8 cellular contexts compared by ENCODE assay signal in the genomic region with DNA sequence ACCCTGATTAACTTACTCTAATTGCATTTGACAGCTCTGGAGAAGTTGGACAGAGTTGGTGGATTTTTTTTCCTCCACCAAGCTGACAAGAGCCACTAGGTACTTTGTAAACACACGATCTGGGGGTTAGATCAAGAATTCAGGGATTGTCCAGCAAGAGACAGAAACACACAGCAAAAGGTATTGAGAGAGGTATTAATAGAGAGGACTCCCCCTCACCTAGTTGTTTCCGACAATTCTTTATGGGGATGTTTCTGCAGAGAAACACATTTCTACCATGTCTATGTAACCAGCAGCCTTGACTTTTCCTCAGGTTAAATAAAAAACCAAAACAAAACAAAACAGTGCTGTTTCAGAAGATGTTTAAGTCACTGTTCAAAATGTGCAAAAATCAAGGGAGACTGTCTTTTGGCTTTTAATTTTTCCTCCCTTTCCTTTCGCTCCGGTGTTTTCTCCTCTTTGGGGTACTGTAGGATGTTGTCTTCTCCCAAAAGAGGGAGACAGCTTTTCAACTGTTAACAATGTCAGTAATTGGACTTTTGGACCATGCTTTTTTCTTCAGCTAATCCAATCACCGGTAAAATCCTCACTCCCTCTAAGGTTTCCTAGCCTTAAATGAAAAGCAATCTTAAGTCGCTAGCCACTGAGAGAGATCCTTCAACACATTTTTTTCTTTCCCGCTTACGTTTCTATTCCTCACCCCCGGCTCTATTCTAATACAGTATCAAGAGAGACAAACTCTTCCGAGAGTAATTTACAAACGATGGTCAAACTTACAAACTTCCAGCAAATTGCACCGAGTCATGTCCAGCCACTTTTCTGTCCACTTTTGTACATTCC. TPM values are rescaled to one million over a fixed set of nuclear protein-coding genes. Genes with fewer than 3 reads are reported as not detected.
DNase-seq lines count a peak whose midpoint lies in the region; ATAC-seq, FAIRE-seq and TF ChIP-seq lines count a peak whose summit lies in the region.

No MANE protein-coding gene starts in this region.

- intact Hi-C loops in IMR-90 (cut with micrococcal nuclease) (loop anchor here (1.0 to 5.0 kb wide), 6 partner anchors 36 to 552 kb away; a partner anchor contains a TSS), K562 (cut with micrococcal nuclease) (loop anchor here (2.0 to 10.0 kb wide), 8 partner anchors 50 to 506 kb away; a partner anchor contains a TSS)

- no peak; the same call in 1 of the 2 replicates for TF ChIP-seq RAD21 in IMR-90 (IDR thresholded peaks at IDR 0.05; ENCODE audit: low read length)
- TF ChIP-seq RAD21 in K562 (CRISPR knock-in tag; conservative IDR thresholded peaks at IDR 0.05 in 1 of 2, IDR thresholded peaks at IDR 0.05 in 1 of 2): no peak

- CTCF ChIA-PET in AG04449 (lab: Yijun Ruan, JAX): interaction anchor here (0.6 to 5.6 kb wide), 107 partner anchors 8 to 551 kb away, joined by 3 to 57 read pairs (median 5); a partner anchor contains a TSS
- CTCF ChIA-PET in IMR-90 (lab: Yijun Ruan, JAX): interaction anchor here (0.5 to 5.1 kb wide), 54 partner anchors 10 to 564 kb away, joined by 3 to 34 read pairs (median 5); a partner anchor contains a TSS
- CTCF ChIA-PET in K562 (lab: Yijun Ruan, JAX; ENCODE audit: low intra/inter-chr PET ratio): interaction anchor here (0.6 to 3.0 kb wide), 7 partner anchors 85 to 507 kb away, joined by 3 to 41 read pairs (median 3); no protein-coding TSS in a partner anchor

- TF ChIP-seq POLR2A in IMR-90 (IDR thresholded peaks at IDR 0.05; ENCODE audit: low read depth, low read length) (no peak), K562 (conservative IDR thresholded peaks at IDR 0.05) (no peak)

- H3K9me1 ChIP-seq in IMR-90 (ENCODE audit: insufficient read depth, low read length) (peaks cover 7% of the 10 kb centered on the region), K562 (ENCODE audit: control insufficient read depth, insufficient read depth, low read length) (no peaks in the 10 kb centered on the region)

- H3K36me3 ChIP-seq in IMR-90 (ENCODE audit: control insufficient read depth, insufficient read depth, low read length) (peaks cover 2% of the 10 kb centered on the region), K562 (ENCODE audit: control insufficient read depth, insufficient read depth, low read length) (no peaks in the 10 kb centered on the region), subcutaneous abdominal adipose tissue (ENCODE audit: control insufficient read depth in 5 of 5, insufficient read depth in 5 of 5, low read length in 5 of 5) (no peaks in the 10 kb centered on the region)

- H2BK5ac ChIP-seq in IMR-90 (ENCODE audit: low read depth, low read length, poor library complexity, severe bottlenecking): peak overlapping the region; percentile 92

- no peak for TF ChIP-seq CTCF in AG04449 (IDR thresholded peaks at IDR 0.05; ENCODE audit: insufficient read depth, low read length, missing control alignments)
- no peak for TF ChIP-seq CTCF in IMR-90 (conservative IDR thresholded peaks at IDR 0.05; ENCODE audit: low read depth, low read length)
- no peak for TF ChIP-seq CTCF in K562 (IDR thresholded peaks at IDR 0.05 in 2 of 3, conservative IDR thresholded peaks at IDR 0.05 in 1 of 3; ENCODE audit: insufficient read depth in 2 of 3, low read depth in 1 of 3, low read length in 3 of 3)

- H4K91ac ChIP-seq in IMR-90 (ENCODE audit: insufficient read depth, low read depth, low read length): peak overlapping the region; percentile 84

- H3K4me2 ChIP-seq in IMR-90 (ENCODE audit: low read depth, low read length): peak overlapping the region; percentile 96
- peak overlapping the region; percentile 87 for H3K4me2 ChIP-seq in K562 (ENCODE audit: insufficient read depth, low read length)

- H3K23ac ChIP-seq in IMR-90 (ENCODE audit: low read depth, low read length): peak overlapping the region; percentile 95

- peak overlapping the region; percentile 93 for H3K4ac ChIP-seq in IMR-90 (ENCODE audit: low read depth, low read length)

- DNase-seq in AG04449 (ENCODE audit: low read depth, low spot score) (no peak), IMR-90 (no peak), K562 (ENCODE audit: extremely low read depth in 1 of 4, low spot score in 3 of 4) (no peak), kidney glomerular epithelial cell (lab: John Stamatoyannopoulos, UW) (peak; percentile 85), DMS153 (lab: John Stamatoyannopoulos, UW) (no peak)

- peaks cover 56% of the 10 kb centered on the region for H3K79me2 ChIP-seq in K562 (ENCODE audit: control insufficient read depth, insufficient read depth, low read length)

- dilution Hi-C loops in IMR-90 (cut with HindIII; ENCODE audit: low sequenced_read_pairs, unreplicated experiment): no loop called here

- FAIRE-seq in K562 (lab: Jason Lieb, UNC): no peak

- H2BK120ac ChIP-seq in IMR-90 (ENCODE audit: low read depth, low read length): peak overlapping the region; percentile 85

- no peaks in the 10 kb centered on the region for H3K27me3 ChIP-seq in IMR-90 (ENCODE audit: control insufficient read depth, insufficient read depth, low read length)
- H3K27me3 ChIP-seq in K562 (ENCODE audit: control insufficient read depth in 2 of 2, insufficient read depth in 2 of 2, low read length in 2 of 2): no peaks in the 10 kb centered on the region
- no peaks in the 10 kb centered on the region for H3K27me3 ChIP-seq in subcutaneous abdominal adipose tissue (ENCODE audit: control insufficient read depth in 5 of 5, insufficient read depth in 4 of 5, low read length in 5 of 5)

- H3K27ac ChIP-seq in IMR-90 (ENCODE audit: insufficient read depth, low read length) (peak overlapping the region; percentile 94), K562 (ENCODE audit: extremely low read depth, low read depth, low read length) (peak overlapping the region; percentile 59), subcutaneous abdominal adipose tissue (ENCODE audit: low read depth, low read length) (peak overlapping the region; percentile 96)

- ATAC-seq in IMR-90 (ENCODE audit: low read depth) (no peak), K562 (no peak), HG02840 (IDR thresholded peaks at IDR 0.05; ENCODE audit: low FRiP score, unreplicated experiment) (no peak), HG02938 (IDR thresholded peaks at IDR 0.05; ENCODE audit: unreplicated experiment) (no peak)

- in situ Hi-C loops in IMR-90 (cut with MboI; ENCODE audit: low sequenced_read_pairs) (loop anchor here (5.0 kb wide), 2 partner anchors 180 to 290 kb away; no protein-coding TSS in a partner anchor), K562 (cut with MboI) (loop anchor here (5.0 kb wide), 1 partner anchor 275 kb away; no protein-coding TSS in a partner anchor)

- no peak for TF ChIP-seq EP300 in K562 (IDR thresholded peaks at IDR 0.05; ENCODE audit: low read length)

- peaks cover 21 to 56% of the 10 kb centered on the region in 2 experiments; a peak in 3 of 4 replicates for H3K79me1 ChIP-seq in IMR-90 (ENCODE audit: low read depth in 1 of 2, low read length in 2 of 2)

- H3K9ac ChIP-seq in IMR-90 (ENCODE audit: low read depth, low read length): peak overlapping the region; percentile 95
- H3K9ac ChIP-seq in K562 (ENCODE audit: insufficient read depth in 1 of 2, low read depth in 2 of 2, low read length in 2 of 2): peak overlapping the region; percentile 61 to 92; a peak in 3 of 4 replicates
- H3K9ac ChIP-seq in subcutaneous abdominal adipose tissue (ENCODE audit: low read length in 5 of 5): peak overlapping the region; percentile 51 to 91 (median 89)

- H2AK9ac ChIP-seq in IMR-90 (replicated peaks; ENCODE audit: low read depth, low read length, poor library complexity): peak overlapping the region; percentile 80

- H3K9me3 ChIP-seq in IMR-90 (ENCODE audit: control insufficient read depth, insufficient read depth, low read length): no peaks in the 10 kb centered on the region
- H3K9me3 ChIP-seq in K562 (replicated peaks; ENCODE audit: control insufficient read depth, insufficient read depth, low read depth, low read length): no peaks in the 10 kb centered on the region
- no peaks in the 10 kb centered on the region for H3K9me3 ChIP-seq in subcutaneous abdominal adipose tissue (ENCODE audit: control insufficient read depth in 5 of 5, low read length in 5 of 5)

- whole genome bisulfite sequencing in IMR-90 (ENCODE audit: extremely low coverage in 2 of 2, insufficient read length in 1 of 2), 2 experiments: no CpG with 5 or more reads among the region's 12 CpGs
- WGBS in K562 (ENCODE audit: insufficient coverage, low coverage, missing lambda C conversion rate): 0% methylated on average over 12 of the region's 12 CpGs

- H3K4me1 ChIP-seq in IMR-90 (ENCODE audit: control insufficient read depth, insufficient read depth, low read length): peaks cover 14% of the 10 kb centered on the region
- H3K4me1 ChIP-seq in K562 (replicated peaks in 1 of 2; ENCODE audit: control insufficient read depth in 2 of 2, insufficient read depth in 2 of 2, low read length in 2 of 2): peaks cover 27 to 42% of the 10 kb centered on the region in 2 experiments
- peaks cover 16 to 50% (median 47%) of the 10 kb centered on the region in 5 donors for H3K4me1 ChIP-seq in subcutaneous abdominal adipose tissue (ENCODE audit: control insufficient read depth in 5 of 5, insufficient read depth in 5 of 5, low read length in 5 of 5)

- H2AFZ ChIP-seq in IMR-90 (replicated peaks; ENCODE audit: low read length, poor library complexity): peak overlapping the region; percentile 83
- peak overlapping the region; percentile 95 for H2AFZ ChIP-seq in K562 (ENCODE audit: low read depth, low read length)

- peak overlapping the region; percentile 77 for H2BK20ac ChIP-seq in IMR-90 (ENCODE audit: low read depth, low read length)

- H3K4me3 ChIP-seq in AG04449 (ENCODE audit: low read depth, low read length) (peak overlapping the region; percentile 81), IMR-90 (ENCODE audit: insufficient read depth, low read depth, low read length) (peak overlapping the region; percentile 92), K562 (peak overlapping the region; percentile 70), subcutaneous abdominal adipose tissue (ENCODE audit: low read depth in 1 of 5, low read length in 5 of 5) (peak overlapping the region; percentile 78 to 99 (median 81))

- H2AK5ac ChIP-seq in IMR-90 (ENCODE audit: low read depth, low read length): peak overlapping the region; percentile 80

- H2BK15ac ChIP-seq in IMR-90 (ENCODE audit: low read depth, low read length): peak overlapping the region; percentile 82

- H4K20me1 ChIP-seq in IMR-90 (ENCODE audit: insufficient read depth, low read length) (peaks cover 2% of the 10 kb centered on the region; the same call in 1 of the 2 replicates), K562 (replicated peaks; ENCODE audit: control insufficient read depth, insufficient read depth, low read length) (no peaks in the 10 kb centered on the region)

- peak overlapping the region; percentile 91 for H4K5ac ChIP-seq in IMR-90 (ENCODE audit: low read depth, low read length)

- H3K14ac ChIP-seq in IMR-90 (replicated peaks; ENCODE audit: low read depth, low read length): peak overlapping the region; percentile 91

- BruUV-seq in IMR-90 (replicated peaks; lab: Mats Ljungman, UMichigan) (TSS peak; percentile 77), K562 (replicated peaks; lab: Mats Ljungman, UMichigan) (TSS peak; percentile 81)

- peak overlapping the region; percentile 95 for H3K56ac ChIP-seq in IMR-90 (ENCODE audit: extremely low read depth, insufficient read depth, low read length)

- POLR2A ChIA-PET in AG04449 (lab: Yijun Ruan, JAX): interaction anchor here (0.8 to 2.0 kb wide), 9 partner anchors 31 to 252 kb away, joined by 3 to 10 read pairs (median 4); a partner anchor contains a TSS
- POLR2A ChIA-PET in IMR-90 (lab: Charles Lee; ENCODE audit: unreplicated experiment): interaction anchor here (1.0 to 1.2 kb wide), 3 partner anchors 99 to 286 kb away, joined by 3 read pairs; no protein-coding TSS in a partner anchor
- POLR2A ChIA-PET in K562 (lab: Yijun Ruan, JAX): interaction anchor here (0.6 to 3.2 kb wide), 12 partner anchors 10 to 1275 kb away, joined by 3 to 17 read pairs (median 4); no protein-coding TSS in a partner anchor

- peak overlapping the region; percentile 32 to 85 for H4K8ac ChIP-seq in IMR-90 (ENCODE audit: low read depth in 2 of 2, low read length in 2 of 2)

- peak overlapping the region; percentile 97 for H3K18ac ChIP-seq in IMR-90 (ENCODE audit: low read depth, low read length)

RNA-seq across cellular contexts. Expression of a gene that starts 0.6 kb away (rescaled TPM):
- 18.1 and 19.5 TPM in 2 replicates for total RNA-seq in IMR-90 (2012; rRNA removed)
- 15.0 and 18.6 TPM in 2 replicates for polyA plus RNA-seq in IMR-90 (2012; rRNA removed)
- 3.8 and 11.0 TPM in 2 replicates for polyA plus RNA-seq in IMR-90 (2012; cell fraction: cytosol; rRNA removed)
- polyA plus RNA-seq in IMR-90 (2012; cell fraction: nucleus; rRNA removed; ENCODE audit: low replicate concordance): 9.7 and 20.0 TPM in 2 replicates
- 8.1 and 14.3 TPM in 2 replicates for total RNA-seq in K562 (2011; cell fraction: chromatin; rRNA removed; ENCODE audit: low replicate concordance)
- total RNA-seq in K562 (2011; cell fraction: nucleolus; rRNA removed): 4.3 and 5.0 TPM in 2 replicates
- total RNA-seq in K562 (2011; cell fraction: nucleoplasm; rRNA removed): 6.5 and 8.2 TPM in 2 replicates
- total RNA-seq in K562 (2014; rRNA removed): 5.1 and 5.2 TPM in 2 replicates
- total RNA-seq in K562 (2014; rRNA removed; fragmentation: Illumina TruSeq; extraction: Trizol): 4.6 and 5.5 TPM in 2 replicates
- 5.7 and 6.0 TPM in 2 replicates for total RNA-seq in K562 (2015; rRNA removed; fragmentation: Illumina TruSeq; extraction: Trizol)
- 6.2 and 6.6 TPM in 2 replicates for total RNA-seq in K562 (2021)
- 4.0 and 4.2 TPM in 2 replicates for polyA plus RNA-seq in K562 (2011; rRNA removed)
- 3.8 and 5.5 TPM in 2 replicates for polyA plus RNA-seq in K562 (2011; cell fraction: cytosol; rRNA removed)
- polyA plus RNA-seq in K562 (2011; cell fraction: nucleus; rRNA removed): 3.6 and 6.4 TPM in 2 replicates
- polyA plus RNA-seq in K562 (2012): 4.9 and 7.6 TPM in 2 replicates
- polyA plus RNA-seq in K562 (2014; fragmentation: Illumina TruSeq; extraction: Trizol): 5.9 and 6.8 TPM in 2 replicates
- 1 to 10 TPM in 1 of 2 experiments, under 1 TPM in 1; 0.79 to 1.5 TPM for polyA plus RNA-seq in K562 (2014; fragmentation: Nextera tagmentation; extraction: Ambion mirVana)
- 3.2 and 4.8 TPM in 2 replicates for polyA plus RNA-seq in K562 (2014; rRNA removed)
- polyA minus RNA-seq in K562 (2011; rRNA and poly(A)+ RNA removed): 9.7 and 12.0 TPM in 2 replicates
- polyA minus RNA-seq in K562 (2011; cell fraction: cytosol; rRNA and poly(A)+ RNA removed): 3.5 and 4.2 TPM in 2 replicates
- polyA minus RNA-seq in K562 (2011; cell fraction: nucleus; rRNA and poly(A)+ RNA removed): 9.8 and 10.5 TPM in 2 replicates

RNA-seq across cellular contexts. Expression of a gene that starts 47.4 kb away (rescaled TPM):
- total RNA-seq in IMR-90 (2012; rRNA removed) (4.1 and 11.7 TPM in 2 replicates), K562 (2014; rRNA removed) (10.3 and 12.5 TPM in 2 replicates), K562 (2014; rRNA removed; fragmentation: Illumina TruSeq; extraction: Trizol) (24.5 and 36.9 TPM in 2 replicates), K562 (2015; rRNA removed; fragmentation: Illumina TruSeq; extraction: Trizol) (23.7 and 25.7 TPM in 2 replicates), K562 (2021) (16.2 and 16.5 TPM in 2 replicates)
- polyA plus RNA-seq in IMR-90 (2012; rRNA removed) (6.9 and 9.4 TPM in 2 replicates), K562 (2011; rRNA removed) (17.5 and 21.8 TPM in 2 replicates), K562 (2014; fragmentation: Illumina TruSeq; extraction: Trizol) (44.0 and 51.3 TPM in 2 replicates), K562 (2014; fragmentation: Nextera tagmentation; extraction: Ambion mirVana) (10 to 100 TPM; 23.7 to 24.7 TPM), K562 (2014; rRNA removed) (37.2 and 45.7 TPM in 2 replicates)
- 0.36 and 0.73 TPM in 2 replicates for polyA plus RNA-seq in IMR-90 (2012; cell fraction: cytosol; rRNA removed)
- polyA plus RNA-seq in IMR-90 (2012; cell fraction: nucleus; rRNA removed; ENCODE audit: low replicate concordance): 1.8 and 15.4 TPM in 2 replicates
- 16.2 and 95.5 TPM in 2 replicates for total RNA-seq in K562 (2011; cell fraction: chromatin; rRNA removed; ENCODE audit: low replicate concordance)
- 7.0 and 10.5 TPM in 2 replicates for total RNA-seq in K562 (2011; cell fraction: nucleolus; rRNA removed)
- total RNA-seq in K562 (2011; cell fraction: nucleoplasm; rRNA removed): 32.7 and 61.0 TPM in 2 replicates
- 1.9 and 5.6 TPM in 2 replicates for polyA plus RNA-seq in K562 (2011; cell fraction: cytosol; rRNA removed)
- 14.6 and 22.5 TPM in 2 replicates for polyA plus RNA-seq in K562 (2011; cell fraction: nucleus; rRNA removed)
- 19.3 and 21.7 TPM in 2 replicates for polyA plus RNA-seq in K562 (2012)
- polyA minus RNA-seq in K562 (2011; rRNA and poly(A)+ RNA removed): 19.2 and 20.1 TPM in 2 replicates
- 4.2 and 4.4 TPM in 2 replicates for polyA minus RNA-seq in K562 (2011; cell fraction: cytosol; rRNA and poly(A)+ RNA removed)
- polyA minus RNA-seq in K562 (2011; cell fraction: nucleus; rRNA and poly(A)+ RNA removed): 26.7 and 39.9 TPM in 2 replicates

RNA-seq across cellular contexts. Expression of a gene that starts 47.5 kb away (rescaled TPM):
- total RNA-seq in IMR-90 (2012; rRNA removed) (5.9 and 10.3 TPM in 2 replicates), K562 (2014; rRNA removed) (4.3 and 4.5 TPM in 2 replicates), K562 (2014; rRNA removed; fragmentation: Illumina TruSeq; extraction: Trizol) (10.4 and 11.5 TPM in 2 replicates), K562 (2015; rRNA removed; fragmentation: Illumina TruSeq; extraction: Trizol) (6.9 and 8.5 TPM in 2 replicates), K562 (2021) (7.7 and 8.0 TPM in 2 replicates)
- polyA plus RNA-seq in IMR-90 (2012; rRNA removed) (3.6 and 5.6 TPM in 2 replicates), K562 (2011; rRNA removed) (10.5 and 14.8 TPM in 2 replicates), K562 (2014; fragmentation: Illumina TruSeq; extraction: Trizol) (10.5 and 11.8 TPM in 2 replicates), K562 (2014; fragmentation: Nextera tagmentation; extraction: Ambion mirVana) (1 to 10 TPM; 4.8 to 6.8 TPM), K562 (2014; rRNA removed) (10.0 and 11.0 TPM in 2 replicates)
- polyA plus RNA-seq in IMR-90 (2012; cell fraction: cytosol; rRNA removed): 0.48 and 0.61 TPM in 2 replicates
- 0.18 and 2.3 TPM in 2 replicates for polyA plus RNA-seq in IMR-90 (2012; cell fraction: nucleus; rRNA removed; ENCODE audit: low replicate concordance)
- total RNA-seq in K562 (2011; cell fraction: chromatin; rRNA removed; ENCODE audit: low replicate concordance): 5.3 and 22.1 TPM in 2 replicates
- 3.8 and 4.7 TPM in 2 replicates for total RNA-seq in K562 (2011; cell fraction: nucleolus; rRNA removed)
- total RNA-seq in K562 (2011; cell fraction: nucleoplasm; rRNA removed): 9.4 and 9.8 TPM in 2 replicates
- 1.3 and 4.6 TPM in 2 replicates for polyA plus RNA-seq in K562 (2011; cell fraction: cytosol; rRNA removed)
- 6.8 and 9.3 TPM in 2 replicates for polyA plus RNA-seq in K562 (2011; cell fraction: nucleus; rRNA removed)
- polyA plus RNA-seq in K562 (2012): 8.1 and 9.0 TPM in 2 replicates
- 9.9 and 14.1 TPM in 2 replicates for polyA minus RNA-seq in K562 (2011; rRNA and poly(A)+ RNA removed)
- polyA minus RNA-seq in K562 (2011; cell fraction: cytosol; rRNA and poly(A)+ RNA removed): 2.6 and 3.9 TPM in 2 replicates
- polyA minus RNA-seq in K562 (2011; cell fraction: nucleus; rRNA and poly(A)+ RNA removed): 4.4 and 11.4 TPM in 2 replicates
